ENCODE assay signal across 1 cellular context in the genomic region with DNA sequence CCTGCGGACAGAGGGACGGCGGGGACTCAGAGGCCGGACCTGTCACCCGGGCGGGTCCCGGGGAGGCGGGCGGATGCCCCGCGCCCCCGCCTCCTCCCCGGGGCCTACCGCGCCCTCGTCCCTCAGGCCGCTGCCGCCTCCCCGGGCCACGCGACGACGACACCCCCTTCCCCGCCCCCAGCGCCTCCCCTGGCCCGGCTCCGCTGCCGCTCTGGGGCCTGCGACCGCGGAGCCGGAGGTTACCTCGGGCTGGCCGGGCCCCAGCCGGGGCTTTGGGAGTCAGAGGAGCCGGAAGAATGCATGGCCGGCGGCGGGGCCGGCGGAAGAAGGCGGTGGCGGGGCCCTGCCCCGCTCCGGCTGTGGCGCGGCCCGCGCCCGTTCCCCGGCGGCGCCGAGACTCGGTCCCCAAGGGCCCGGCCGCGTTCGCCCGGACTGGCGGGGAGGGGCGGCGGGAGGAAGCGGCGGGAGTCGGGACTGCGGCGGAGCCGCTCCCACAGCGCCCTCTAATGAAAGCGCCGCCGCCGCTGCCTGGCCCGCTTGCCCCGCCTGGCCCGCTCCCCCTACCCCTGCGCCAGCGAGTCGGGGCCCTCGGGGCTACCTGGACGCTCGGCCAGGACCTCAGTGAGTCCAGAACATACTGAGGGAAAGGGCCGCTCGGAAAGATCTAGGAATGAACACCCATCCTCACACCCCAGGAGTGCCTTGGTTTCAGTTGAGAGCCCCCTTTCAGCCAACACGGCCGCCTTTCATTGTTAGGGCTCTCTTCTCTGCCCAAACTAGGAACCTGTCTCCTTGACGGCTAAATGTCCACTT.
TF ChIP-seq lines count a peak whose summit lies in the region.

A gene with protein sequence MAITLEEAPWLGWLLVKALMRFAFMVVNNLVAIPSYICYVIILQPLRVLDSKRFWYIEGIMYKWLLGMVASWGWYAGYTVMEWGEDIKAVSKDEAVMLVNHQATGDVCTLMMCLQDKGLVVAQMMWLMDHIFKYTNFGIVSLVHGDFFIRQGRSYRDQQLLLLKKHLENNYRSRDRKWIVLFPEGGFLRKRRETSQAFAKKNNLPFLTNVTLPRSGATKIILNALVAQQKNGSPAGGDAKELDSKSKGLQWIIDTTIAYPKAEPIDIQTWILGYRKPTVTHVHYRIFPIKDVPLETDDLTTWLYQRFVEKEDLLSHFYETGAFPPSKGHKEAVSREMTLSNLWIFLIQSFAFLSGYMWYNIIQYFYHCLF (minus strand): TSS at position 434 of the 813 bp plus-strand sequence. CDS start 1,467 bp downstream, outside the sequence.

TF ChIP-seq in HEK293, 187 proteins besides CTCF, POLR2A, EP300 and RAD21 (continued from another document and continues in another):
- TF ChIP-seq, protein P1, sequence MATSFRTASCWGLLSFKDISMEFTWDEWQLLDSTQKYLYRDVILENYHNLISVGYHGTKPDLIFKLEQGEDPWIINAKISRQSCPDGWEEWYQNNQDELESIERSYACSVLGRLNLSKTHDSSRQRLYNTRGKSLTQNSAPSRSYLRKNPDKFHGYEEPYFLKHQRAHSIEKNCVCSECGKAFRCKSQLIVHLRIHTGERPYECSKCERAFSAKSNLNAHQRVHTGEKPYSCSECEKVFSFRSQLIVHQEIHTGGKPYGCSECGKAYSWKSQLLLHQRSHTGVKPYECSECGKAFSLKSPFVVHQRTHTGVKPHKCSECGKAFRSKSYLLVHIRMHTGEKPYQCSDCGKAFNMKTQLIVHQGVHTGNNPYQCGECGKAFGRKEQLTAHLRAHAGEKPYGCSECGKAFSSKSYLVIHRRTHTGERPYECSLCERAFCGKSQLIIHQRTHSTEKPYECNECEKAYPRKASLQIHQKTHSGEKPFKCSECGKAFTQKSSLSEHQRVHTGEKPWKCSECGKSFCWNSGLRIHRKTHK (tag by site-specific recombination; IDR thresholded peaks at IDR 0.05): no peak
- TF ChIP-seq ZBTB1 (tag by site-specific recombination; IDR thresholded peaks at IDR 0.05): no peak
- no peak for TF ChIP-seq ZNF624 (tag by site-specific recombination; IDR thresholded peaks at IDR 0.05)
- no peak for TF ChIP-seq ZNF548 (tag by site-specific recombination; IDR thresholded peaks at IDR 0.05)
- TF ChIP-seq KLF8 (tag by site-specific recombination; IDR thresholded peaks at IDR 0.05): no peak
- no peak for TF ChIP-seq ZBTB21 (tag by site-specific recombination; IDR thresholded peaks at IDR 0.05)
- TF ChIP-seq ZNF654 (tag by site-specific recombination; IDR thresholded peaks at IDR 0.05; ENCODE audit: low read depth): no peak
- no peak for TF ChIP-seq ZNF23 (tag by site-specific recombination; IDR thresholded peaks at IDR 0.05; ENCODE audit: borderline replicate concordance)
- TF ChIP-seq ZNF560 (tag by site-specific recombination; IDR thresholded peaks at IDR 0.05; ENCODE audit: borderline replicate concordance): no peak
- TF ChIP-seq ZNF843 (tag by site-specific recombination; IDR thresholded peaks at IDR 0.05): no peak
- TF ChIP-seq ZBTB7A (tag by site-specific recombination; IDR thresholded peaks at IDR 0.05; ENCODE audit: low read depth): peak; percentile 48; the same call in 1 of the 2 replicates
- no peak for TF ChIP-seq GLI2 (tag by site-specific recombination; IDR thresholded peaks at IDR 0.05; ENCODE audit: borderline replicate concordance, low read depth)
- TF ChIP-seq, protein P2, sequence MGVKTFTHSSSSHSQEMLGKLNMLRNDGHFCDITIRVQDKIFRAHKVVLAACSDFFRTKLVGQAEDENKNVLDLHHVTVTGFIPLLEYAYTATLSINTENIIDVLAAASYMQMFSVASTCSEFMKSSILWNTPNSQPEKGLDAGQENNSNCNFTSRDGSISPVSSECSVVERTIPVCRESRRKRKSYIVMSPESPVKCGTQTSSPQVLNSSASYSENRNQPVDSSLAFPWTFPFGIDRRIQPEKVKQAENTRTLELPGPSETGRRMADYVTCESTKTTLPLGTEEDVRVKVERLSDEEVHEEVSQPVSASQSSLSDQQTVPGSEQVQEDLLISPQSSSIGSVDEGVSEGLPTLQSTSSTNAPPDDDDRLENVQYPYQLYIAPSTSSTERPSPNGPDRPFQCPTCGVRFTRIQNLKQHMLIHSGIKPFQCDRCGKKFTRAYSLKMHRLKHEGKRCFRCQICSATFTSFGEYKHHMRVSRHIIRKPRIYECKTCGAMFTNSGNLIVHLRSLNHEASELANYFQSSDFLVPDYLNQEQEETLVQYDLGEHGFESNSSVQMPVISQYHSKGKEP (tag by site-specific recombination; IDR thresholded peaks at IDR 0.05): no peak
- TF ChIP-seq, protein P3, sequence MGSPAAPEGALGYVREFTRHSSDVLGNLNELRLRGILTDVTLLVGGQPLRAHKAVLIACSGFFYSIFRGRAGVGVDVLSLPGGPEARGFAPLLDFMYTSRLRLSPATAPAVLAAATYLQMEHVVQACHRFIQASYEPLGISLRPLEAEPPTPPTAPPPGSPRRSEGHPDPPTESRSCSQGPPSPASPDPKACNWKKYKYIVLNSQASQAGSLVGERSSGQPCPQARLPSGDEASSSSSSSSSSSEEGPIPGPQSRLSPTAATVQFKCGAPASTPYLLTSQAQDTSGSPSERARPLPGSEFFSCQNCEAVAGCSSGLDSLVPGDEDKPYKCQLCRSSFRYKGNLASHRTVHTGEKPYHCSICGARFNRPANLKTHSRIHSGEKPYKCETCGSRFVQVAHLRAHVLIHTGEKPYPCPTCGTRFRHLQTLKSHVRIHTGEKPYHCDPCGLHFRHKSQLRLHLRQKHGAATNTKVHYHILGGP (tag by site-specific recombination; IDR thresholded peaks at IDR 0.05): no peak
- TF ChIP-seq ZNF791 (tag by site-specific recombination; IDR thresholded peaks at IDR 0.05): no peak
- peak; percentile 48; the same call in 1 of the 2 replicates for TF ChIP-seq ZEB2 (tag by site-specific recombination; IDR thresholded peaks at IDR 0.05)
- TF ChIP-seq, protein P4, sequence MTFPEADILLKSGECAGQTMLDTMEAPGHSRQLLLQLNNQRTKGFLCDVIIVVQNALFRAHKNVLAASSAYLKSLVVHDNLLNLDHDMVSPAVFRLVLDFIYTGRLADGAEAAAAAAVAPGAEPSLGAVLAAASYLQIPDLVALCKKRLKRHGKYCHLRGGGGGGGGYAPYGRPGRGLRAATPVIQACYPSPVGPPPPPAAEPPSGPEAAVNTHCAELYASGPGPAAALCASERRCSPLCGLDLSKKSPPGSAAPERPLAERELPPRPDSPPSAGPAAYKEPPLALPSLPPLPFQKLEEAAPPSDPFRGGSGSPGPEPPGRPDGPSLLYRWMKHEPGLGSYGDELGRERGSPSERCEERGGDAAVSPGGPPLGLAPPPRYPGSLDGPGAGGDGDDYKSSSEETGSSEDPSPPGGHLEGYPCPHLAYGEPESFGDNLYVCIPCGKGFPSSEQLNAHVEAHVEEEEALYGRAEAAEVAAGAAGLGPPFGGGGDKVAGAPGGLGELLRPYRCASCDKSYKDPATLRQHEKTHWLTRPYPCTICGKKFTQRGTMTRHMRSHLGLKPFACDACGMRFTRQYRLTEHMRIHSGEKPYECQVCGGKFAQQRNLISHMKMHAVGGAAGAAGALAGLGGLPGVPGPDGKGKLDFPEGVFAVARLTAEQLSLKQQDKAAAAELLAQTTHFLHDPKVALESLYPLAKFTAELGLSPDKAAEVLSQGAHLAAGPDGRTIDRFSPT (tag by site-specific recombination; IDR thresholded peaks at IDR 0.05): 0 out of 2 replicates have a peak, but pooled peaks have one; percentile 18
- TF ChIP-seq, protein P5, sequence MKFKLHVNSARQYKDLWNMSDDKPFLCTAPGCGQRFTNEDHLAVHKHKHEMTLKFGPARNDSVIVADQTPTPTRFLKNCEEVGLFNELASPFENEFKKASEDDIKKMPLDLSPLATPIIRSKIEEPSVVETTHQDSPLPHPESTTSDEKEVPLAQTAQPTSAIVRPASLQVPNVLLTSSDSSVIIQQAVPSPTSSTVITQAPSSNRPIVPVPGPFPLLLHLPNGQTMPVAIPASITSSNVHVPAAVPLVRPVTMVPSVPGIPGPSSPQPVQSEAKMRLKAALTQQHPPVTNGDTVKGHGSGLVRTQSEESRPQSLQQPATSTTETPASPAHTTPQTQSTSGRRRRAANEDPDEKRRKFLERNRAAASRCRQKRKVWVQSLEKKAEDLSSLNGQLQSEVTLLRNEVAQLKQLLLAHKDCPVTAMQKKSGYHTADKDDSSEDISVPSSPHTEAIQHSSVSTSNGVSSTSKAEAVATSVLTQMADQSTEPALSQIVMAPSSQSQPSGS (tag by site-specific recombination; IDR thresholded peaks at IDR 0.05; ENCODE audit: low read depth): no peak
- TF ChIP-seq, protein P6, sequence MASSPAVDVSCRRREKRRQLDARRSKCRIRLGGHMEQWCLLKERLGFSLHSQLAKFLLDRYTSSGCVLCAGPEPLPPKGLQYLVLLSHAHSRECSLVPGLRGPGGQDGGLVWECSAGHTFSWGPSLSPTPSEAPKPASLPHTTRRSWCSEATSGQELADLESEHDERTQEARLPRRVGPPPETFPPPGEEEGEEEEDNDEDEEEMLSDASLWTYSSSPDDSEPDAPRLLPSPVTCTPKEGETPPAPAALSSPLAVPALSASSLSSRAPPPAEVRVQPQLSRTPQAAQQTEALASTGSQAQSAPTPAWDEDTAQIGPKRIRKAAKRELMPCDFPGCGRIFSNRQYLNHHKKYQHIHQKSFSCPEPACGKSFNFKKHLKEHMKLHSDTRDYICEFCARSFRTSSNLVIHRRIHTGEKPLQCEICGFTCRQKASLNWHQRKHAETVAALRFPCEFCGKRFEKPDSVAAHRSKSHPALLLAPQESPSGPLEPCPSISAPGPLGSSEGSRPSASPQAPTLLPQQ (tag by site-specific recombination; IDR thresholded peaks at IDR 0.05): 0 out of 2 replicates have a peak, but pooled peaks have one; percentile 26
- TF ChIP-seq TCF7L2 (IDR thresholded peaks at IDR 0.05; ENCODE audit: borderline replicate concordance, low read depth, low read length): no peak
- peak; percentile 56; the same call in 1 of the 2 replicates for TF ChIP-seq PRDM1 (tag by site-specific recombination; IDR thresholded peaks at IDR 0.05)
- TF ChIP-seq, protein P7, sequence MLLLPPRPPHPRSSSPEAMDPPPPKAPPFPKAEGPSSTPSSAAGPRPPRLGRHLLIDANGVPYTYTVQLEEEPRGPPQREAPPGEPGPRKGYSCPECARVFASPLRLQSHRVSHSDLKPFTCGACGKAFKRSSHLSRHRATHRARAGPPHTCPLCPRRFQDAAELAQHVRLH (tag by site-specific recombination; IDR thresholded peaks at IDR 0.05): no peak
- TF ChIP-seq ZNF670 (tag by site-specific recombination; IDR thresholded peaks at IDR 0.05; ENCODE audit: low read depth): no peak
- TF ChIP-seq ZNF529 (tag by site-specific recombination; IDR thresholded peaks at IDR 0.05; ENCODE audit: insufficient replicate concordance): no peak
- 0 out of 2 replicates have a peak, but pooled peaks have one; percentile 55 for TF ChIP-seq ZNF777 (tag by site-specific recombination; IDR thresholded peaks at IDR 0.05; ENCODE audit: borderline replicate concordance)
- TF ChIP-seq, protein P8, sequence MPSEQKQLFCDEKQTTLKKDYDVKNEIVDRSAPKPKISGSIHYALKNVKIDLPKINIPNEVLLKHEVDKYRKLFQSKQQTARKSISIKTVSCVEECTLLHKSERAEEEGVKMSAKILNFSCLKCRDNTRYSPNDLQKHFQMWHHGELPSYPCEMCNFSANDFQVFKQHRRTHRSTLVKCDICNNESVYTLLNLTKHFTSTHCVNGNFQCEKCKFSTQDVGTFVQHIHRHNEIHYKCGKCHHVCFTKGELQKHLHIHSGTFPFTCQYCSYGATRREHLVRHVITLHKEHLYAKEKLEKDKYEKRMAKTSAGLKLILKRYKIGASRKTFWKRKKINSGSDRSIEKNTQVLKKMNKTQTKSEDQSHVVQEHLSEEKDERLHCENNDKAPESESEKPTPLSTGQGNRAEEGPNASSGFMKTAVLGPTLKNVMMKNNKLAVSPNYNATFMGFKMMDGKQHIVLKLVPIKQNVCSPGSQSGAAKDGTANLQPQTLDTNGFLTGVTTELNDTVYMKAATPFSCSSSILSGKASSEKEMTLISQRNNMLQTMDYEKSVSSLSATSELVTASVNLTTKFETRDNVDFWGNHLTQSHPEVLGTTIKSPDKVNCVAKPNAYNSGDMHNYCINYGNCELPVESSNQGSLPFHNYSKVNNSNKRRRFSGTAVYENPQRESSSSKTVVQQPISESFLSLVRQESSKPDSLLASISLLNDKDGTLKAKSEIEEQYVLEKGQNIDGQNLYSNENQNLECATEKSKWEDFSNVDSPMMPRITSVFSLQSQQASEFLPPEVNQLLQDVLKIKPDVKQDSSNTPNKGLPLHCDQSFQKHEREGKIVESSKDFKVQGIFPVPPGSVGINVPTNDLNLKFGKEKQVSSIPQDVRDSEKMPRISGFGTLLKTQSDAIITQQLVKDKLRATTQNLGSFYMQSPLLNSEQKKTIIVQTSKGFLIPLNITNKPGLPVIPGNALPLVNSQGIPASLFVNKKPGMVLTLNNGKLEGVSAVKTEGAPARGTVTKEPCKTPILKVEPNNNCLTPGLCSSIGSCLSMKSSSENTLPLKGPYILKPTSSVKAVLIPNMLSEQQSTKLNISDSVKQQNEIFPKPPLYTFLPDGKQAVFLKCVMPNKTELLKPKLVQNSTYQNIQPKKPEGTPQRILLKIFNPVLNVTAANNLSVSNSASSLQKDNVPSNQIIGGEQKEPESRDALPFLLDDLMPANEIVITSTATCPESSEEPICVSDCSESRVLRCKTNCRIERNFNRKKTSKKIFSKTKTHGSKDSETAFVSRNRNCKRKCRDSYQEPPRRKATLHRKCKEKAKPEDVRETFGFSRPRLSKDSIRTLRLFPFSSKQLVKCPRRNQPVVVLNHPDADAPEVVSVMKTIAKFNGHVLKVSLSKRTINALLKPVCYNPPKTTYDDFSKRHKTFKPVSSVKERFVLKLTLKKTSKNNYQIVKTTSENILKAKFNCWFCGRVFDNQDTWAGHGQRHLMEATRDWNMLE (tag by site-specific recombination; conservative IDR thresholded peaks at IDR 0.05; ENCODE audit: low read depth): no peak
- no peak for TF ChIP-seq ZNF302 (tag by site-specific recombination; IDR thresholded peaks at IDR 0.05; ENCODE audit: low read depth)
- TF ChIP-seq, protein P9, sequence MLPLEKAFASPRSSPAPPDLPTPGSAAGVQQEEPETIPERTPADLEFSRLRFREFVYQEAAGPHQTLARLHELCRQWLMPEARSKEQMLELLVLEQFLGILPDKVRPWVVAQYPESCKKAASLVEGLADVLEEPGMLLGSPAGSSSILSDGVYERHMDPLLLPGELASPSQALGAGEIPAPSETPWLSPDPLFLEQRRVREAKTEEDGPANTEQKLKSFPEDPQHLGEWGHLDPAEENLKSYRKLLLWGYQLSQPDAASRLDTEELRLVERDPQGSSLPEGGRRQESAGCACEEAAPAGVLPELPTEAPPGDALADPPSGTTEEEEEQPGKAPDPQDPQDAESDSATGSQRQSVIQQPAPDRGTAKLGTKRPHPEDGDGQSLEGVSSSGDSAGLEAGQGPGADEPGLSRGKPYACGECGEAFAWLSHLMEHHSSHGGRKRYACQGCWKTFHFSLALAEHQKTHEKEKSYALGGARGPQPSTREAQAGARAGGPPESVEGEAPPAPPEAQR (tag by site-specific recombination; IDR thresholded peaks at IDR 0.05): no peak
- TF ChIP-seq ZNF426 (tag by site-specific recombination; IDR thresholded peaks at IDR 0.05): no peak
- TF ChIP-seq ZNF37A (tag by site-specific recombination; IDR thresholded peaks at IDR 0.05): no peak
- no peak for TF ChIP-seq GLIS1 (tag by site-specific recombination; IDR thresholded peaks at IDR 0.05)
